10 cellular contexts compared by ENCODE assay signal in genomic region chr2:54454548-54454921, GRCh38. TPM values are rescaled to one million over a fixed set of nuclear protein-coding genes. Genes with fewer than 3 reads are reported as not detected.
A peak's percentile ranks its signal among the peaks of the same experiment; 100 is the strongest.
DNase-seq lines count a peak whose midpoint lies in the region; ATAC-seq and TF ChIP-seq lines count a peak whose summit lies in the region.
"Had no signal": no experiment of that assay in that cellular context is flagged by ENCODE, and none has a peak within 500 bp of the region (broad histone marks: within the 10 kb centered on the region; RNA-seq: fewer than 3 reads in every experiment).

No MANE protein-coding gene starts in this region.

- H3K4me3 ChIP-seq in left ventricle myocardium inferior, result peak overlapping the region; percentile 87
- no peak overlapping the region for H3K4me3 ChIP-seq in coronary artery
- no peak overlapping the region for H3K4me3 ChIP-seq in colonic mucosa
- no peak overlapping the region for H3K4me3 ChIP-seq in A673 (ENCODE audit: low read depth, low read length, poor library complexity, severe bottlenecking)

- no peak for TF ChIP-seq CTCF in left ventricle myocardium inferior (IDR thresholded peaks at IDR 0.05; ENCODE audit: borderline replicate concordance)
- TF ChIP-seq CTCF in coronary artery (IDR thresholded peaks at IDR 0.05), result no peak
- no peak for TF ChIP-seq CTCF in nephron progenitor cell (IDR thresholded peaks at IDR 0.05)
- TF ChIP-seq CTCF in colonic mucosa (IDR thresholded peaks at IDR 0.05), result no peak
- TF ChIP-seq CTCF in A673 (conservative IDR thresholded peaks at IDR 0.05; ENCODE audit: low read depth, low read length), result no peak

- H3K27ac Mint-ChIP-seq in nephron progenitor cell, result no peak overlapping the region
- H3K27ac Mint-ChIP-seq: T-helper 2 cell treated with Interferon-gamma antibody and Interleukin-4, amounts not matched to agents 5 μg/mL and 100 μg/mL, for 36 hours had no signal

- H3K9me3 Mint-ChIP-seq in nephron progenitor cell, result no peaks in the 10 kb centered on the region
- H3K9me3 Mint-ChIP-seq: T-helper 2 cell treated with Interferon-gamma antibody and Interleukin-4, amounts not matched to agents 5 μg/mL and 100 μg/mL, for 36 hours had no signal

- H3K27me3 Mint-ChIP-seq in nephron progenitor cell (ENCODE audit: low read depth, poor library complexity), result peaks cover 15% of the 10 kb centered on the region

- H3K4me1 ChIP-seq in left ventricle myocardium inferior, result peaks cover 46% of the 10 kb centered on the region
- peaks cover 3% of the 10 kb centered on the region for H3K4me1 ChIP-seq in colonic mucosa
- H3K4me1 ChIP-seq in A673 (ENCODE audit: insufficient read depth, low read length, poor library complexity, severe bottlenecking), result peaks cover 21% of the 10 kb centered on the region

- intact Hi-C loops in left ventricle myocardium inferior (cut with micrococcal nuclease) (no loop called here), left cardiac atrium (cut with DNase I) (loop anchor here in 1 of 2 donors (10.0 kb wide), 2 partner anchors 120 to 250 kb away; a partner anchor contains a TSS), posterior vena cava (cut with DNase I) (loop anchor here in 1 of 2 donors (10.0 kb wide), 1 partner anchor 180 kb away; no protein-coding TSS in a partner anchor), colonic mucosa (cut with DNase I) (no loop called here), A673 (cut with micrococcal nuclease; ENCODE audit: unreplicated experiment) (no loop called here)

- H3K27me3 ChIP-seq in left ventricle myocardium inferior (ENCODE audit: low read depth) (no peaks in the 10 kb centered on the region), colonic mucosa (peaks cover 31% of the 10 kb centered on the region), A673 (replicated peaks; ENCODE audit: insufficient read depth, low read depth, low read length, poor library complexity) (no peaks in the 10 kb centered on the region)

- H3K4me1 Mint-ChIP-seq in nephron progenitor cell, result peaks cover 34% of the 10 kb centered on the region

- no peaks in the 10 kb centered on the region for H3K36me3 Mint-ChIP-seq in nephron progenitor cell (ENCODE audit: low read depth)

- DNase-seq in left ventricle myocardium inferior, result no peak
- DNase-seq in left cardiac atrium, result no peak
- no peak for DNase-seq in coronary artery (ENCODE audit: low spot score)
- no peak for DNase-seq in nephron progenitor cell
- DNase-seq in posterior vena cava (ENCODE audit: low spot score), result no peak
- no peak for DNase-seq in stimulated activated naive CD4-positive, alpha-beta T cell (lab: John Stamatoyannopoulos, UW)
- DNase-seq in colonic mucosa, result no peak
- DNase-seq in A673 (ENCODE audit: low spot score), result no peak
- DNase-seq: stimulated activated CD4-positive, alpha-beta T cell treated with anti-CD3 and anti-CD28 coated beads, Interleukin-2, amount 100 ng/mL, for 48 hours had no signal

- POLR2A ChIA-PET in A673 (lab: Charles Lee; ENCODE audit: low non-redundant PET), result no interaction called here

- H3K9me3 ChIP-seq in left ventricle myocardium inferior (replicated peaks) (no peaks in the 10 kb centered on the region), colonic mucosa (no peaks in the 10 kb centered on the region), A673 (ENCODE audit: low read depth, low read length, poor library complexity, severe bottlenecking) (no peaks in the 10 kb centered on the region)

- H3K4me3 Mint-ChIP-seq in nephron progenitor cell, result peak overlapping the region; percentile 89

- CTCF ChIA-PET in A673 (lab: Charles Lee), result no interaction called here

- H3K27ac ChIP-seq in left ventricle myocardium inferior (replicated peaks), result peak overlapping the region; percentile 99
- H3K27ac ChIP-seq in coronary artery, result peak overlapping the region; percentile 86 to 97
- H3K27ac ChIP-seq in colonic mucosa, result no peak overlapping the region
- no peak overlapping the region for H3K27ac ChIP-seq in A673 (ENCODE audit: low read depth, low read length, poor library complexity, severe bottlenecking)

- ATAC-seq in left cardiac atrium, result no peak

- H3K36me3 ChIP-seq in left ventricle myocardium inferior (no peaks in the 10 kb centered on the region), colonic mucosa (no peaks in the 10 kb centered on the region), A673 (ENCODE audit: insufficient read depth, low read length, poor library complexity, severe bottlenecking) (no peaks in the 10 kb centered on the region)

- BruUV-seq in A673 (replicated peaks; lab: Mats Ljungman, UMichigan), result no TSS peak

- H3K9ac ChIP-seq in colonic mucosa (ENCODE audit: low read depth in 2 of 2, low read length in 2 of 2), result no peak overlapping the region

RNA-seq across cellular contexts. Expression of gene SPTBN1, which starts 1.6 kb away (rescaled TPM):
- total RNA-seq in left ventricle myocardium inferior (484 TPM), left cardiac atrium (100 to 1,000 TPM; 329 to 332 TPM), posterior vena cava (100 to 1,000 TPM; 329 to 357 TPM), colonic mucosa (100 to 1,000 TPM; 325 to 338 TPM), A673 (2021) (145 and 146 TPM in 2 replicates)

Comparison
In these comparisons a context has a peak if more than half of its experiments do, and no peak if none do; other contexts are left out.
1. H3K27ac ChIP-seq: peak in left ventricle myocardium inferior (single experiment) and coronary artery (2 of 2); none in colonic mucosa (single experiment) and A673 (single experiment).